21 cellular contexts compared by ENCODE assay signal in genomic region chr2:105568323-105568610, GRCh38.
DNase-seq lines count a peak whose midpoint lies in the region; ATAC-seq and TF ChIP-seq lines count a peak whose summit lies in the region.
"Had no signal": no experiment of that assay in that cellular context is flagged by ENCODE, and none has a peak within 500 bp of the region (broad histone marks: within the 10 kb centered on the region; RNA-seq: fewer than 3 reads in every experiment).

No MANE protein-coding gene starts in this region.

- no peaks in the 10 kb centered on the region for H3K36me3 Mint-ChIP-seq in CD4-positive, alpha-beta T cell (ENCODE audit: low read depth)
- no peaks in the 10 kb centered on the region for H3K36me3 Mint-ChIP-seq in activated CD4-positive, alpha-beta memory T cell treated with anti-CD3 and anti-CD28 coated beads for 36 hours
- H3K36me3 Mint-ChIP-seq: IgD-negative memory B cell had no signal

- H3K27ac Mint-ChIP-seq in CD4-positive, alpha-beta T cell = peak overlapping the region; percentile 89
- H3K27ac Mint-ChIP-seq in activated CD4-positive, alpha-beta memory T cell treated with anti-CD3 and anti-CD28 coated beads for 36 hours = no peak overlapping the region
- H3K27ac Mint-ChIP-seq: activated B cell treated with CpG ODN at 0.5 μM for 24 hours, IgD-negative memory B cell had no signal

- TF ChIP-seq CTCF in CD4-positive, alpha-beta T cell (IDR thresholded peaks at IDR 0.05) = no peak
- no peak for TF ChIP-seq CTCF in IMR-90 (conservative IDR thresholded peaks at IDR 0.05; ENCODE audit: low read depth, low read length)
- no peak for TF ChIP-seq CTCF in choroid plexus epithelial cell (conservative IDR thresholded peaks at IDR 0.05; ENCODE audit: low read depth, low read length)
- TF ChIP-seq CTCF in parathyroid adenoma (IDR thresholded peaks at IDR 0.05) = no peak
- no peak for TF ChIP-seq CTCF in Peyer's patch (IDR thresholded peaks at IDR 0.05)

- no peaks in the 10 kb centered on the region for H3K9me3 Mint-ChIP-seq in CD4-positive, alpha-beta T cell
- no peaks in the 10 kb centered on the region for H3K9me3 Mint-ChIP-seq in activated CD4-positive, alpha-beta memory T cell treated with anti-CD3 and anti-CD28 coated beads for 36 hours
- H3K9me3 Mint-ChIP-seq: activated B cell treated with CpG ODN at 0.5 μM for 24 hours had no signal

- CTCF ChIA-PET in CD4-positive, alpha-beta T cell (lab: Charles Lee) = no interaction called here
- CTCF ChIA-PET in IMR-90 (lab: Yijun Ruan, JAX) = interaction anchor here (0.7 kb wide), 1 partner anchor 80 kb away, joined by 3 read pairs; no protein-coding TSS in a partner anchor
- CTCF ChIA-PET in activated CD4-positive, alpha-beta memory T cell treated with anti-CD3 and anti-CD28 coated beads for 36 hours (lab: Charles Lee) = interaction anchor here (0.7 kb wide), 1 partner anchor 359 kb away, joined by 3 read pairs; no protein-coding TSS in a partner anchor

- H2BK20ac ChIP-seq in IMR-90 (ENCODE audit: low read depth, low read length) = no peak overlapping the region

- POLR2A ChIA-PET in CD4-positive, alpha-beta T cell (lab: Charles Lee) = interaction anchor here (1.2 kb wide), 1 partner anchor 21 kb away, joined by 6 read pairs; no protein-coding TSS in a partner anchor
- POLR2A ChIA-PET in IMR-90 (lab: Charles Lee; ENCODE audit: unreplicated experiment) = interaction anchor here (1.1 kb wide), 1 partner anchor 9 kb away, joined by 3 read pairs; no protein-coding TSS in a partner anchor
- POLR2A ChIA-PET in activated CD4-positive, alpha-beta memory T cell treated with anti-CD3 and anti-CD28 coated beads for 36 hours (lab: Charles Lee) = no interaction called here

- peak overlapping the region; percentile 90 for H3K4me2 ChIP-seq in IMR-90 (ENCODE audit: low read depth, low read length)
- H3K4me2 ChIP-seq in parathyroid adenoma (ENCODE audit: low read length) = no peak overlapping the region
- H3K4me2 ChIP-seq: SK-N-SH had no signal

- no peak overlapping the region for H3K14ac ChIP-seq in IMR-90 (replicated peaks; ENCODE audit: low read depth, low read length)

- H2BK15ac ChIP-seq in IMR-90 (ENCODE audit: low read depth, low read length) = no peak overlapping the region

- no peak for TF ChIP-seq POLR2A in IMR-90 (IDR thresholded peaks at IDR 0.05; ENCODE audit: low read depth, low read length)
- no peak for TF ChIP-seq POLR2A in Peyer's patch (IDR thresholded peaks at IDR 0.05)

- no peak overlapping the region for H2BK120ac ChIP-seq in IMR-90 (ENCODE audit: low read depth, low read length)

- H3K36me3 ChIP-seq in IMR-90 (ENCODE audit: control insufficient read depth, insufficient read depth, low read length) (no peaks in the 10 kb centered on the region), parathyroid adenoma (ENCODE audit: control insufficient read depth, insufficient read depth, low read length) (no peaks in the 10 kb centered on the region), Peyer's patch (no peaks in the 10 kb centered on the region)
- H3K36me3 ChIP-seq: adrenal gland had no signal

- H3K56ac ChIP-seq in IMR-90 (ENCODE audit: extremely low read depth, insufficient read depth, low read length) = no peak overlapping the region

- no peak overlapping the region for H2AK9ac ChIP-seq in IMR-90 (replicated peaks; ENCODE audit: low read depth, low read length, poor library complexity)

- TF ChIP-seq RAD21 in IMR-90 (IDR thresholded peaks at IDR 0.05; ENCODE audit: low read length) = no peak

- peaks cover 10% of the 10 kb centered on the region for H3K4me1 Mint-ChIP-seq in CD4-positive, alpha-beta T cell (ENCODE audit: low read depth)
- no peaks in the 10 kb centered on the region for H3K4me1 Mint-ChIP-seq in activated CD4-positive, alpha-beta memory T cell treated with anti-CD3 and anti-CD28 coated beads for 36 hours (ENCODE audit: low read depth)
- H3K4me1 Mint-ChIP-seq: activated B cell treated with CpG ODN at 0.5 μM for 24 hours, IgD-negative memory B cell had no signal

- peak in 1 of 10 experiments; percentile 18 for DNase-seq in CD4-positive, alpha-beta T cell
- DNase-seq in IMR-90 (no peak), choroid plexus epithelial cell (ENCODE audit: low read depth) (peak; percentile 16), G401 (ENCODE audit: low spot score) (no peak), Peyer's patch (no peak)
- DNase-seq in activated CD4-positive, alpha-beta memory T cell treated with anti-CD3 and anti-CD28 coated beads for 36 hours = no peak
- DNase-seq: activated B cell treated with CpG ODN at 0.5 μM for 24 hours, adrenal gland, COR-L47, foreskin keratinocyte, hippocampal formation, NCI-H524, occipital lobe, right cardiac atrium, RPMI8226, SK-N-SH, T1000 had no signal

- H3K79me2 ChIP-seq in parathyroid adenoma = no peaks in the 10 kb centered on the region

- WGBS in IMR-90 (ENCODE audit: extremely low coverage in 2 of 2, insufficient read length in 1 of 2), 2 experiments = no CpG with 5 or more reads among the region's 7 CpGs

- no peak overlapping the region for H4K5ac ChIP-seq in IMR-90 (ENCODE audit: low read depth, low read length)

- H3K27ac ChIP-seq in CD4-positive, alpha-beta T cell (ENCODE audit: low read depth, low read length) = no peak overlapping the region
- H3K27ac ChIP-seq in IMR-90 (ENCODE audit: insufficient read depth, low read length) = no peak overlapping the region
- H3K27ac ChIP-seq in parathyroid adenoma = no peak overlapping the region
- no peak overlapping the region for H3K27ac ChIP-seq in Peyer's patch
- H3K27ac ChIP-seq: adrenal gland, foreskin keratinocyte, HL-60 had no signal

- no peak overlapping the region; the same call in 1 of the 2 replicates for H2AK5ac ChIP-seq in IMR-90 (ENCODE audit: low read depth, low read length)

- H3K4me3 ChIP-seq in IMR-90 (ENCODE audit: insufficient read depth, low read depth, low read length) (peak overlapping the region; percentile 11; the same call in 1 of the 2 replicates), choroid plexus epithelial cell (ENCODE audit: low read depth, low read length) (peak overlapping the region; percentile 6), parathyroid adenoma (ENCODE audit: low read depth, low read length) (no peak overlapping the region), Peyer's patch (no peak overlapping the region)
- H3K4me3 ChIP-seq: adrenal gland, lung had no signal

- dilution Hi-C loops in IMR-90 (cut with HindIII; ENCODE audit: low sequenced_read_pairs, unreplicated experiment) = no loop called here

- H4K20me1 ChIP-seq in IMR-90 (ENCODE audit: insufficient read depth, low read length) = no peaks in the 10 kb centered on the region

- H4K8ac ChIP-seq in IMR-90 (ENCODE audit: low read depth in 2 of 2, low read length in 2 of 2) = no peak overlapping the region

- peak overlapping the region; percentile 44 for H3K4me3 Mint-ChIP-seq in CD4-positive, alpha-beta T cell
- H3K4me3 Mint-ChIP-seq in activated CD4-positive, alpha-beta memory T cell treated with anti-CD3 and anti-CD28 coated beads for 36 hours = no peak overlapping the region
- H3K4me3 Mint-ChIP-seq: activated B cell treated with CpG ODN at 0.5 μM for 24 hours, IgD-negative memory B cell had no signal

- no peaks in the 10 kb centered on the region for H3K9me3 ChIP-seq in CD4-positive, alpha-beta T cell (ENCODE audit: control insufficient read depth, low read length)
- H3K9me3 ChIP-seq in IMR-90 (ENCODE audit: control insufficient read depth, insufficient read depth, low read length) (peaks cover 3% of the 10 kb centered on the region), parathyroid adenoma (ENCODE audit: control insufficient read depth, low read length) (no peaks in the 10 kb centered on the region), Peyer's patch (no peaks in the 10 kb centered on the region)
- H3K9me3 ChIP-seq: adrenal gland, SK-N-SH had no signal

- H3K27me3 Mint-ChIP-seq in CD4-positive, alpha-beta T cell = no peaks in the 10 kb centered on the region
- H3K27me3 Mint-ChIP-seq in activated CD4-positive, alpha-beta memory T cell treated with anti-CD3 and anti-CD28 coated beads for 36 hours = peaks cover 2% of the 10 kb centered on the region

- no peak overlapping the region for H2BK5ac ChIP-seq in IMR-90 (ENCODE audit: low read depth, low read length, poor library complexity, severe bottlenecking)

- no peak overlapping the region; the same call in 1 of the 2 replicates for H3K18ac ChIP-seq in IMR-90 (ENCODE audit: low read depth, low read length)

- no peaks in the 10 kb centered on the region for H3K79me1 ChIP-seq in IMR-90 (ENCODE audit: low read depth in 1 of 2, low read length in 2 of 2)

- H3K27me3 ChIP-seq in CD4-positive, alpha-beta T cell (ENCODE audit: control insufficient read depth, insufficient read depth, low read length) = no peaks in the 10 kb centered on the region
- peaks cover 52% of the 10 kb centered on the region for H3K27me3 ChIP-seq in IMR-90 (ENCODE audit: control insufficient read depth, insufficient read depth, low read length)
- no peaks in the 10 kb centered on the region for H3K27me3 ChIP-seq in parathyroid adenoma (ENCODE audit: control insufficient read depth, insufficient read depth, low read length)
- no peaks in the 10 kb centered on the region for H3K27me3 ChIP-seq in Peyer's patch
- H3K27me3 ChIP-seq: adrenal gland had no signal

- H2AFZ ChIP-seq in IMR-90 (replicated peaks; ENCODE audit: low read length, poor library complexity) (peak overlapping the region; percentile 35), parathyroid adenoma (peak overlapping the region; percentile 35)

- peaks cover 5% of the 10 kb centered on the region for H3K4me1 ChIP-seq in IMR-90 (ENCODE audit: control insufficient read depth, insufficient read depth, low read length)
- H3K4me1 ChIP-seq in parathyroid adenoma = no peaks in the 10 kb centered on the region
- peaks cover 0 to 9% (median 0%) of the 10 kb centered on the region in 4 donors for H3K4me1 ChIP-seq in Peyer's patch
- H3K4me1 ChIP-seq: adrenal gland, foreskin keratinocyte had no signal

- no peak overlapping the region for H4K91ac ChIP-seq in IMR-90 (ENCODE audit: insufficient read depth, low read depth, low read length)

- in situ Hi-C loops in IMR-90 (cut with MboI; ENCODE audit: low sequenced_read_pairs) = no loop called here
- in situ Hi-C loops in G401 (cut with HindIII; ENCODE audit: low sequenced_read_pairs) = no loop called here

- H3K9ac ChIP-seq in IMR-90 (ENCODE audit: low read depth, low read length) (no peak overlapping the region), parathyroid adenoma (no peak overlapping the region)
- H3K9ac ChIP-seq: SK-N-SH had no signal

- H3K23ac ChIP-seq in IMR-90 (ENCODE audit: low read depth, low read length) = no peak overlapping the region

- intact Hi-C loops in CD4-positive, alpha-beta T cell (cut with DNase I, micrococcal nuclease) = no loop called here
- intact Hi-C loops in IMR-90 (cut with micrococcal nuclease) = no loop called here
- intact Hi-C loops in activated CD4-positive, alpha-beta memory T cell treated with anti-CD3 and anti-CD28 coated beads for 36 hours (cut with micrococcal nuclease) = no loop called here

- BruUV-seq in IMR-90 (replicated peaks; lab: Mats Ljungman, UMichigan) = no TSS peak

- no peak overlapping the region; the same call in 1 of the 2 replicates for H3K4ac ChIP-seq in IMR-90 (ENCODE audit: low read depth, low read length)

- no peaks in the 10 kb centered on the region for H3K9me1 ChIP-seq in IMR-90 (ENCODE audit: insufficient read depth, low read length)

- ATAC-seq in CD4-positive, alpha-beta T cell (ENCODE audit: poor library complexity) = no peak
- no peak for ATAC-seq in IMR-90 (ENCODE audit: low read depth)
- ATAC-seq: foreskin keratinocyte, right cardiac atrium had no signal

Comparison
In these comparisons a context has a peak if more than half of its experiments do, and no peak if none do; other contexts are left out.
1. H3K4me3 ChIP-seq: peak in IMR-90 (single experiment) and choroid plexus epithelial cell (single experiment); none in parathyroid adenoma (single experiment) and Peyer's patch (0 of 4).